Comparison of ENCODE assay signal across 11 cellular contexts in genomic region chr17:18235743-18236256, GRCh38. TPM values are rescaled to one million over a fixed set of nuclear protein-coding genes. Genes with fewer than 3 reads are reported as not detected.
DNase-seq lines count a peak whose midpoint lies in the region; ATAC-seq, FAIRE-seq and TF ChIP-seq lines count a peak whose summit lies in the region.
"Had no signal": no experiment of that assay in that cellular context is flagged by ENCODE, and none has a peak within 500 bp of the region (broad histone marks: within the 10 kb centered on the region; RNA-seq: fewer than 3 reads in every experiment).

No MANE protein-coding gene starts in this region.

- H3K27me3 Mint-ChIP-seq in CD4-positive, CD25-positive, alpha-beta regulatory T cell: no peaks in the 10 kb centered on the region
- no peaks in the 10 kb centered on the region for H3K27me3 Mint-ChIP-seq in natural killer cell (ENCODE audit: low read depth in 2 of 2)

- no peaks in the 10 kb centered on the region for H3K4me1 Mint-ChIP-seq in CD4-positive, CD25-positive, alpha-beta regulatory T cell
- H3K4me1 Mint-ChIP-seq in natural killer cell: no peaks in the 10 kb centered on the region

- H3K36me3 ChIP-seq in CD4-positive, CD25-positive, alpha-beta regulatory T cell (ENCODE audit: control insufficient read depth, insufficient read depth, low read length): peaks cover 13% of the 10 kb centered on the region
- H3K36me3 ChIP-seq in MG63 (no peaks in the 10 kb centered on the region), ovary (no peaks in the 10 kb centered on the region), pancreas (no peaks in the 10 kb centered on the region)

- no peak overlapping the region for H3K27ac ChIP-seq in CD4-positive, CD25-positive, alpha-beta regulatory T cell (ENCODE audit: insufficient read depth, low read length, poor library complexity, severe bottlenecking)
- H3K27ac ChIP-seq in ovary (no peak overlapping the region), pancreas (no peak overlapping the region)
- H3K27ac ChIP-seq: VCaP had no signal

- H3K27me3 ChIP-seq in CD4-positive, CD25-positive, alpha-beta regulatory T cell (ENCODE audit: control insufficient read depth, insufficient read depth, low read length): no peaks in the 10 kb centered on the region
- H3K27me3 ChIP-seq in MG63 (no peaks in the 10 kb centered on the region), ovary (no peaks in the 10 kb centered on the region), pancreas (no peaks in the 10 kb centered on the region)

- TF ChIP-seq CTCF in choroid plexus epithelial cell (conservative IDR thresholded peaks at IDR 0.05; ENCODE audit: low read depth, low read length) (no peak), retinal pigment epithelial cell (conservative IDR thresholded peaks at IDR 0.05; ENCODE audit: low read depth, low read length) (no peak), natural killer cell (IDR thresholded peaks at IDR 0.05) (no peak), ovary (IDR thresholded peaks at IDR 0.05) (no peak), pancreas (IDR thresholded peaks at IDR 0.05) (no peak)

- H3K4me1 ChIP-seq in CD4-positive, CD25-positive, alpha-beta regulatory T cell (ENCODE audit: control insufficient read depth, insufficient read depth, low read length, poor library complexity, severe bottlenecking): no peaks in the 10 kb centered on the region
- H3K4me1 ChIP-seq in ovary (ENCODE audit: insufficient read depth): no peaks in the 10 kb centered on the region
- no peaks in the 10 kb centered on the region for H3K4me1 ChIP-seq in pancreas

- H3K9me3 Mint-ChIP-seq in CD4-positive, CD25-positive, alpha-beta regulatory T cell: no peaks in the 10 kb centered on the region
- H3K9me3 Mint-ChIP-seq in natural killer cell: no peaks in the 10 kb centered on the region

- TF ChIP-seq EP300 in ovary (IDR thresholded peaks at IDR 0.05): no peak

- peaks cover 13% of the 10 kb centered on the region for H3K36me3 Mint-ChIP-seq in CD4-positive, CD25-positive, alpha-beta regulatory T cell
- H3K36me3 Mint-ChIP-seq in natural killer cell: no peaks in the 10 kb centered on the region

- H3K4me3 ChIP-seq in CD4-positive, CD25-positive, alpha-beta regulatory T cell (ENCODE audit: low read depth, low read length): no peak overlapping the region
- H3K4me3 ChIP-seq in MG63 (no peak overlapping the region), choroid plexus epithelial cell (ENCODE audit: low read depth, low read length) (no peak overlapping the region), retinal pigment epithelial cell (ENCODE audit: low read length) (no peak overlapping the region), ovary (no peak overlapping the region), pancreas (no peak overlapping the region)

- TF ChIP-seq POLR2A in ovary (IDR thresholded peaks at IDR 0.05): no peak

- no peak for ATAC-seq in CD4-positive, CD25-positive, alpha-beta regulatory T cell (ENCODE audit: low read depth in 2 of 2)
- ATAC-seq in natural killer cell (no peak), pancreas (no peak)

- H3K9me3 ChIP-seq in CD4-positive, CD25-positive, alpha-beta regulatory T cell (ENCODE audit: control insufficient read depth in 2 of 2, low read length in 2 of 2): no peaks in the 10 kb centered on the region
- no peaks in the 10 kb centered on the region for H3K9me3 ChIP-seq in MG63
- no peaks in the 10 kb centered on the region for H3K9me3 ChIP-seq in ovary
- H3K9me3 ChIP-seq in pancreas: no peaks in the 10 kb centered on the region

- peak overlapping the region in 2 of 3 donors; percentile 41 to 76 for H3K27ac Mint-ChIP-seq in CD4-positive, CD25-positive, alpha-beta regulatory T cell
- peak overlapping the region in 1 of 2 donors; percentile 44 for H3K27ac Mint-ChIP-seq in natural killer cell

- no peak for DNase-seq in CD4-positive, CD25-positive, alpha-beta regulatory T cell
- DNase-seq in MG63 (peak; percentile 75), choroid plexus epithelial cell (ENCODE audit: low read depth) (peak; percentile 26), retinal pigment epithelial cell (ENCODE audit: low read depth) (peak; percentile 63), natural killer cell (no peak), NCI-H2196 treated with DMSO at 0.1 percent for 48 hours (lab: John Stamatoyannopoulos, UW; ENCODE audit: unreplicated experiment) (no peak), ovary (no peak), pancreas (no peak)
- DNase-seq: effector memory CD4-positive, alpha-beta T cell; GDM1 had no signal

- WGBS in ovary, 3 donors: 73 to 79% (median 79%) methylated on average over 14 of the region's 14 CpGs
- 80 to 90% methylated on average over 14 of the region's 14 CpGs for WGBS in pancreas, 2 donors

- FAIRE-seq in pancreas (lab: Jason Lieb, UNC): no peak

- no peak overlapping the region for H3K4me3 Mint-ChIP-seq in CD4-positive, CD25-positive, alpha-beta regulatory T cell
- no peak overlapping the region for H3K4me3 Mint-ChIP-seq in natural killer cell

- intact Hi-C loops in natural killer cell (cut with micrococcal nuclease): no loop called here
- intact Hi-C loops in ovary (cut with DNase I): no loop called here
- intact Hi-C loops in pancreas (cut with DNase I): no loop called here

RNA-seq across cellular contexts. Expression of gene LLGL1, which starts 10.4 kb away (rescaled TPM):
- total RNA-seq in CD4-positive, CD25-positive, alpha-beta regulatory T cell: 16.6 TPM
- 1 to 10 TPM; 1.0 to 2.2 (median 1.6) TPM for polyA plus RNA-seq in CD4-positive, CD25-positive, alpha-beta regulatory T cell
- 12.5 and 14.4 TPM in 2 replicates for total RNA-seq in MG63 (2014; rRNA removed; shearing (Covaris generic); ENCODE audit: low replicate concordance)
- total RNA-seq in natural killer cell (10 to 100 TPM; 19.7 to 26.2 (median 25.8) TPM), ovary (10 to 100 TPM; 19.0 to 28.0 (median 23.3) TPM), pancreas (1 to 10 TPM; 3.4 to 8.4 (median 4.5) TPM)
- polyA plus RNA-seq in ovary (10 to 100 TPM in 1 of 2 donors, 1 to 10 TPM in 1; 2.5 to 16.4 TPM), pancreas (1 to 10 TPM; 6.3 to 7.3 TPM)

RNA-seq across cellular contexts. Expression of gene FLII, which starts 22.7 kb away (rescaled TPM):
- 344 TPM for total RNA-seq in CD4-positive, CD25-positive, alpha-beta regulatory T cell
- 100 to 1,000 TPM; 123 to 154 (median 127) TPM for polyA plus RNA-seq in CD4-positive, CD25-positive, alpha-beta regulatory T cell
- total RNA-seq in MG63 (2014; rRNA removed; shearing (Covaris generic); ENCODE audit: low replicate concordance): 192 and 203 TPM in 2 replicates
- total RNA-seq in natural killer cell: 100 to 1,000 TPM; 286 to 342 (median 327) TPM
- total RNA-seq in ovary: 100 to 1,000 TPM; 127 to 245 (median 178) TPM
- 100 to 1,000 TPM; 132 to 152 TPM for polyA plus RNA-seq in ovary
- 100 to 1,000 TPM; 142 to 203 (median 162) TPM for total RNA-seq in pancreas
- polyA plus RNA-seq in pancreas: 100 to 1,000 TPM; 254 to 282 TPM

RNA-seq across cellular contexts. Expression of gene MIEF2, which starts 24.7 kb away (rescaled TPM):
- total RNA-seq in CD4-positive, CD25-positive, alpha-beta regulatory T cell: 12.1 TPM
- polyA plus RNA-seq in CD4-positive, CD25-positive, alpha-beta regulatory T cell: 10 to 100 TPM; 11.7 to 19.9 (median 15.2) TPM
- 3.2 and 19.9 TPM in 2 replicates for total RNA-seq in MG63 (2014; rRNA removed; shearing (Covaris generic); ENCODE audit: low replicate concordance)
- total RNA-seq in natural killer cell: 10 to 100 TPM; 10.6 to 12.8 (median 11.3) TPM
- total RNA-seq in ovary: 10 to 100 TPM; 15.1 to 36.1 (median 23.2) TPM
- 10 to 100 TPM in 1 of 2 donors, 1 to 10 TPM in 1; 4.0 to 21.9 TPM for polyA plus RNA-seq in ovary
- total RNA-seq in pancreas: 10 to 100 TPM in 2 of 6 donors, 1 to 10 TPM in 4; 7.1 to 11.1 (median 9.2) TPM
- 1 to 10 TPM; 5.8 to 9.3 TPM for polyA plus RNA-seq in pancreas

RNA-seq across cellular contexts. Expression of gene ALKBH5, which starts 52.2 kb away (rescaled TPM):
- 118 TPM for total RNA-seq in CD4-positive, CD25-positive, alpha-beta regulatory T cell
- polyA plus RNA-seq in CD4-positive, CD25-positive, alpha-beta regulatory T cell: 100 to 1,000 TPM; 102 to 123 (median 115) TPM
- 50.5 and 63.5 TPM in 2 replicates for total RNA-seq in MG63 (2014; rRNA removed; shearing (Covaris generic); ENCODE audit: low replicate concordance)
- total RNA-seq in natural killer cell: 100 to 1,000 TPM in 1 of 3 donors, 10 to 100 TPM in 2; 95.6 to 114 (median 96.7) TPM
- total RNA-seq in ovary: 100 to 1,000 TPM in 5 of 7 donors, 10 to 100 TPM in 2; 51.5 to 137 (median 105) TPM
- polyA plus RNA-seq in ovary: 10 to 100 TPM; 39.6 to 54.4 TPM
- 10 to 100 TPM; 32.6 to 49.6 (median 43.6) TPM for total RNA-seq in pancreas
- 10 to 100 TPM; 14.2 to 30.5 TPM for polyA plus RNA-seq in pancreas

Comparison
In these comparisons a context has a peak if more than half of its experiments do, and no peak if none do; other contexts are left out.
1. DNase-seq: peak in MG63 (single experiment), choroid plexus epithelial cell (single experiment) and retinal pigment epithelial cell (single experiment); none in CD4-positive, CD25-positive, alpha-beta regulatory T cell (0 of 3), natural killer cell (single experiment), NCI-H2196 treated with DMSO at 0.1 percent for 48 hours (single experiment), ovary (0 of 5) and pancreas (0 of 6).